Comparison of ENCODE assay signal across 13 cellular contexts in the genomic region with DNA sequence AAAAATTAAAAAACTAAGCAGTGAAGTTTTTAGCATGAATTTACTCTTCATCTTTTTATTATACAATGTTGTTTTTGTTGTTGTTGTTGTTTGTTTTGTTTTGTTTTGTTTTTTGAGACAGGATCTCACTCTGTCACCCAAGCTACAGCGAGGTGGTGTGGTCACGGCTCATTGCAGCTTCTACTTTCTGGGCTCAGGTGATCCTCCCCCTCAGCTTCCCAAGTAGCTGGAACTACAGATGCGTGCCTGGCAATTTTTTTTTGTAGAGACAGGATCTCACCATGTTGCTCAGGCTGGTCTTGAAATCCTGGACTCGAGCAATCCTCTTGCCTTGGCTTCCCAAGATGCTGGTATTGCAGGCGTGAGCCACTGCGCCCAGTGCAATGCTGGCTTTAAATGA.
"Had no signal": no experiment of that assay in that cellular context is flagged by ENCODE, and none has a peak within 500 bp of the region (broad histone marks: within the 10 kb centered on the region; RNA-seq: fewer than 3 reads in every experiment).

No MANE protein-coding gene starts in this region.

- H3K36me3 ChIP-seq: cardiac muscle cell had no signal

- H3K4me3 Mint-ChIP-seq: activated CD8-positive, alpha-beta memory T cell treated with anti-CD3 and anti-CD28 coated beads, Interleukin-2, amount 10 ng/mL, durations not matched to agents 7 days and 5 days; activated T-cell treated with anti-CD3 and anti-CD28 coated beads, Interleukin-2, amount 50 U/mL, for 4 hours; memory B cell; nephron progenitor cell had no signal

- H3K27me3 ChIP-seq: cardiac muscle cell, left lung, sigmoid colon, upper lobe of left lung had no signal

- ATAC-seq: esophagus mucosa, left lung had no signal

- H3K9me3 ChIP-seq: left lung, sigmoid colon, upper lobe of left lung had no signal

- H3K27ac Mint-ChIP-seq: memory B cell had no signal

- H3K9me3 Mint-ChIP-seq: activated T-cell treated with anti-CD3 and anti-CD28 coated beads, Interleukin-2, amount 50 U/mL, for 4 hours; memory B cell had no signal

- H3K36me3 Mint-ChIP-seq: activated CD8-positive, alpha-beta memory T cell treated with anti-CD3 and anti-CD28 coated beads, Interleukin-2, amount 10 ng/mL, durations not matched to agents 7 days and 5 days; memory B cell had no signal

- DNase-seq: activated CD4-positive, alpha-beta T cell treated with anti-CD3 and anti-CD28 coated beads, Interleukin-2, amount 50 U/mL, for 4 hours; activated CD8-positive, alpha-beta memory T cell treated with anti-CD3 and anti-CD28 coated beads, Interleukin-2, amount 10 ng/mL, durations not matched to agents 7 days and 5 days; activated effector memory CD4-positive, alpha-beta T cell treated with anti-CD3 and anti-CD28 coated beads, Interleukin-2, amount 50 U/mL, for 16 hours; activated T-cell treated with anti-CD3 and anti-CD28 coated beads, Interleukin-2, amount 50 U/mL, for 4 hours; left lung; nephron progenitor cell; sigmoid colon; stimulated activated CD4-positive, alpha-beta T cell treated with anti-CD3 and anti-CD28 coated beads, Interleukin-2, amount 100 ng/mL, for 24 hours; substantia nigra; upper lobe of left lung had no signal

- H3K4me3 ChIP-seq: cardiac muscle cell, left lung, sigmoid colon, upper lobe of left lung had no signal
